8 cellular contexts compared by ENCODE assay signal in the genomic region with DNA sequence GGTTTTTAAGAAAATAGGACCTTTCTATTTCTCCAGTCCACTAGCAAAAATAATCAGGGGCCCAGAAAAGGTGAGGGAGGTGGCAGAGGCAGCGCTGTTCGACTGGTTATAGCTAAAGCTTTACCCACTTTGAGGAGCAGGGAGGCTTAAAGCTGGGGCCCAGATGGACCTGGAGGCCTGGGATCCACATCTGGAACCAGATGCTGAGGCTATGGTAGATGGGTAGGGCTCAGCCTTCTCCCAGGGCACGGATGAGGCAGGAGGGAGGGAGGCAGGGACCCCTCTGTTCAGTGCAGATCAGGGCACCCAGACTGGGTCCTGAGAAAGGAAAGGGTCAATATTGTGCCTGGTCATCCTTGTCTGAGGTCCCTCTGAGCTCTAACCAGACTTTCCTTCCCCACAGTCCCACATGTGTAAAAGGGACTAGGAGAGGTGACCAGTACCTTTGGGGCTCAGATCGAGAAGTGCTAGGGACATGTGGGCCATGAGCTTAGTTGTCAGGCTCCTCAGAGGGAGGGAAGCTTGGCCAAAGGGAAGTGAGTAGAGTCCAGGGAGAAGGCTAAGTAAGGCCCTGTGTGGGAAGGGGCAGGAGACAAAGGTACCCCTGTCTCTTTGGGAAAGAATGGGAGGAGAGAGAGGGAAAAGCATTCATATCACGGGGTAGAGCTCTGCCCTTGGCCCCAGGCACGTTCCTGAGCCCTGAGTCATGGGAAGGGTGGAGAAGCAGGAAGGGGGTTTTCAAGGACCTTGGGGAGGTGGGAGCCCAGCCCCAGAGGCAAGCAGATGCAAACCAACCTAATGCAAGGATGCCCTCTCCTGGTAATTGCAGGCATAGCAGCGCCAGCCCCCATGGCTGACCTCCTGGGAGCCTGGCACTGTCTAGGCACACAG. TPM values are rescaled to one million over a fixed set of nuclear protein-coding genes. Genes with fewer than 3 reads are reported as not detected.
DNase-seq lines count a peak whose midpoint lies in the region; ATAC-seq, FAIRE-seq and TF ChIP-seq lines count a peak whose summit lies in the region.

No MANE protein-coding gene starts in this region.

- H3K9me3 ChIP-seq in T-helper 17 cell (ENCODE audit: control insufficient read depth, low read length, poor library complexity, severe bottlenecking): no peaks in the 10 kb centered on the region
- no peaks in the 10 kb centered on the region for H3K9me3 ChIP-seq in astrocyte (ENCODE audit: insufficient read depth, low read depth, low read length)
- no peaks in the 10 kb centered on the region for H3K9me3 ChIP-seq in hepatocyte (ENCODE audit: low read depth)

- H3K27me3 ChIP-seq in astrocyte (ENCODE audit: insufficient read depth, low read length) (no peaks in the 10 kb centered on the region), hepatocyte (no peaks in the 10 kb centered on the region)

- H3K4me2 ChIP-seq in astrocyte (ENCODE audit: low read length) (peak overlapping the region; percentile 85), hepatocyte (peak overlapping the region; percentile 65)

- H3K27me3 Mint-ChIP-seq in T-helper 17 cell: no peaks in the 10 kb centered on the region
- H3K27me3 Mint-ChIP-seq in astrocyte (ENCODE audit: low read depth, unreplicated experiment): no peaks in the 10 kb centered on the region

- TF ChIP-seq CTCF in GM10248 (IDR thresholded peaks at IDR 0.05; ENCODE audit: control extremely low read depth, extremely low read depth, low read depth, missing control alignments): peak; percentile 96
- TF ChIP-seq CTCF in astrocyte (IDR thresholded peaks at IDR 0.05; ENCODE audit: insufficient read depth, low read depth, low read length): peak; percentile 96
- peak; percentile 97 for TF ChIP-seq CTCF in hepatocyte (IDR thresholded peaks at IDR 0.05; ENCODE audit: poor library complexity)
- peak; percentile 96 for TF ChIP-seq CTCF in retinal pigment epithelial cell (conservative IDR thresholded peaks at IDR 0.05; ENCODE audit: low read depth, low read length)

- no peaks in the 10 kb centered on the region for H3K9me2 ChIP-seq in hepatocyte (replicated peaks; ENCODE audit: insufficient read depth)

- peaks cover 31% of the 10 kb centered on the region for H3K36me3 ChIP-seq in astrocyte (ENCODE audit: insufficient read depth, low read length)
- no peaks in the 10 kb centered on the region for H3K36me3 ChIP-seq in hepatocyte (replicated peaks; ENCODE audit: insufficient read depth, low read depth)

- POLR2A ChIA-PET in GM10248 (lab: Yijun Ruan, JAX): interaction anchor here (0.6 to 17.9 kb wide), 4 partner anchors 13 to 36 kb away, joined by 5 to 266 read pairs (median 9); partner anchors contain the start of gene LMNA

- peak; percentile 77 for DNase-seq in GM10248 (ENCODE audit: extremely low spot score)
- DNase-seq in NCI-H1105 treated with DMSO at 0.1 percent for 48 hours (lab: John Stamatoyannopoulos, UW): peak; percentile 65
- peak in 1 of 3 donors; percentile 68 for DNase-seq in T-helper 17 cell
- DNase-seq in astrocyte (ENCODE audit: low read depth): peak; percentile 94
- peak; percentile 97 for DNase-seq in hepatocyte (ENCODE audit: low spot score)
- DNase-seq in retinal pigment epithelial cell (ENCODE audit: low read depth): peak; percentile 93

- H3K4me3 Mint-ChIP-seq in T-helper 17 cell: peak overlapping the region; percentile 83
- H3K4me3 Mint-ChIP-seq in astrocyte (ENCODE audit: unreplicated experiment): peak overlapping the region; percentile 60

- ATAC-seq in T-helper 17 cell (no peak), HG03095 (IDR thresholded peaks at IDR 0.05; ENCODE audit: unreplicated experiment) (no peak), GM19397 (IDR thresholded peaks at IDR 0.05; ENCODE audit: unreplicated experiment) (no peak)

- no peaks in the 10 kb centered on the region for H3K9me3 Mint-ChIP-seq in astrocyte (ENCODE audit: unreplicated experiment)

- H2AFZ ChIP-seq in astrocyte (ENCODE audit: low read depth, low read length) (no peak overlapping the region), hepatocyte (no peak overlapping the region)

- H3K4me3 ChIP-seq in astrocyte (ENCODE audit: insufficient read depth, low read depth, low read length) (peak overlapping the region; percentile 38), hepatocyte (no peak overlapping the region), retinal pigment epithelial cell (ENCODE audit: low read length) (peak overlapping the region; percentile 6)

- 33% methylated on average over 7 of the region's 7 CpGs for WGBS in hepatocyte (ENCODE audit: low lambda C conversion rate, missing lambda C conversion rate)

- H3K79me2 ChIP-seq in astrocyte (ENCODE audit: insufficient read depth, low read length): peaks cover 90% of the 10 kb centered on the region
- peaks cover 60% of the 10 kb centered on the region for H3K79me2 ChIP-seq in hepatocyte

- H3K36me3 Mint-ChIP-seq in T-helper 17 cell (ENCODE audit: low read depth): peaks cover 6% of the 10 kb centered on the region
- peaks cover 2% of the 10 kb centered on the region for H3K36me3 Mint-ChIP-seq in astrocyte (ENCODE audit: low read depth, unreplicated experiment)

- FAIRE-seq in astrocyte (lab: Jason Lieb, UNC): peak; percentile 58

- CTCF ChIA-PET in GM10248 (lab: Yijun Ruan, JAX): interaction anchor here (0.7 to 27.7 kb wide), 29 partner anchors 7 to 289 kb away, joined by 3 to 1172 read pairs (median 5); partner anchors contain the start of genes ARHGEF2, LMNA, MEX3A and PMF1

- H3K27ac Mint-ChIP-seq in T-helper 17 cell (peak overlapping the region; percentile 98), astrocyte (ENCODE audit: unreplicated experiment) (peak overlapping the region; percentile 97)

- H3K27ac ChIP-seq in astrocyte (ENCODE audit: low read depth, low read length) (peak overlapping the region; percentile 100), hepatocyte (peak overlapping the region; percentile 98)

- H3K4me1 Mint-ChIP-seq in T-helper 17 cell (peaks cover 53% of the 10 kb centered on the region), astrocyte (ENCODE audit: low read depth, unreplicated experiment) (peaks cover 43% of the 10 kb centered on the region)

- H3K4me1 ChIP-seq in astrocyte (ENCODE audit: insufficient read depth, low read length): peaks cover 54% of the 10 kb centered on the region
- peaks cover 51% of the 10 kb centered on the region for H3K4me1 ChIP-seq in hepatocyte (ENCODE audit: insufficient read depth)

- H4K20me1 ChIP-seq in astrocyte (ENCODE audit: insufficient read depth, low read length) (peaks cover 53% of the 10 kb centered on the region), hepatocyte (ENCODE audit: insufficient read depth, poor library complexity, severe bottlenecking) (no peaks in the 10 kb centered on the region)

- peak overlapping the region; percentile 93 for H3K9ac ChIP-seq in astrocyte (ENCODE audit: low read length)

RNA-seq across cellular contexts. Expression of gene LMNA, which starts 15.4 kb away (rescaled TPM):
- total RNA-seq in T-helper 17 cell: 1,000 to 10,000 TPM in 1 of 2 donors, 100 to 1,000 TPM in 1; 919 to 1,908 TPM
- total RNA-seq in astrocyte: 429 and 464 TPM in 2 replicates
- 161 and 208 TPM in 2 replicates for total RNA-seq in hepatocyte
- polyA plus RNA-seq in hepatocyte: 345 and 402 TPM in 2 replicates

RNA-seq across cellular contexts. Expression of gene SEMA4A, which starts 23.5 kb away (rescaled TPM):
- total RNA-seq in T-helper 17 cell (10 to 100 TPM; 21.7 to 58.1 TPM), astrocyte (0.66 and 1.1 TPM in 2 replicates), hepatocyte (1.4 and 2.1 TPM in 2 replicates)
- 1.3 and 2.6 TPM in 2 replicates for polyA plus RNA-seq in hepatocyte

RNA-seq across cellular contexts. Expression of gene MEX3A, which starts 47.7 kb away (rescaled TPM):
- total RNA-seq in T-helper 17 cell: not detected
- 32.9 and 37.6 TPM in 2 replicates for total RNA-seq in astrocyte
- 11.0 and 12.0 TPM in 2 replicates for total RNA-seq in hepatocyte
- 9.3 and 10.8 TPM in 2 replicates for polyA plus RNA-seq in hepatocyte

Comparison
In these comparisons a context has a peak if more than half of its experiments do, and no peak if none do; other contexts are left out.
1. RNA of gene MEX3A, which starts 47.7 kb away (total RNA-seq): 32.9 to 37.6 TPM in astrocyte and 11.0 to 12.0 TPM in hepatocyte; not detected in T-helper 17 cell; every median in the first group is over 10 times any median in the second.
2. Peak in every context shown above with its lines, with median percentiles within 50 percentile points of each other: CTCF ChIP-seq.